20 cellular contexts compared by ENCODE assay signal in the genomic region with DNA sequence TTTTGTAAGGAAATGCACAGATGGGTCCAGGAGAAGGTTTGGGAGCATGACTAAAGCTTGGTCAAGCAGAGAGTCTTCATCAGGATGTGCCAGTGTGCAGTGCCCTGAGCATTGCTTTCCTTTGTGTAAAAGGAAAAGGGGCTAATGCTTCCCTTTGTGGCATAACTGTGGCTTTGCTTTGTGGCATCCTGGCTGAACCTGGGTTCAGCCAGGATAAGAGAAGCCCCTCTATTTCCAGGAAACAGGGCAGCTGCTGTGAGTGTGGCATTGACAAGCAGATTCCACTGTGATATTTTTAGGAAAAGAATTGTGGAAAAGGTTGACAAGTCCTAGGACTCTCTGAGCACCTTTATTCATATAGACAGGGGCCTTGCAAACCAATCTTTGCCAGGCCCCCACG.
A peak's percentile ranks its signal among the peaks of the same experiment; 100 is the strongest.
DNase-seq lines count a peak whose midpoint lies in the region; TF ChIP-seq lines count a peak whose summit lies in the region.
"Had no signal": no experiment of that assay in that cellular context is flagged by ENCODE, and none has a peak within 500 bp of the region (broad histone marks: within the 10 kb centered on the region; RNA-seq: fewer than 3 reads in every experiment).

No MANE protein-coding gene starts in this region.

- H3K9me3 ChIP-seq in Karpas-422 (ENCODE audit: low read length) (no peaks in the 10 kb centered on the region), adipocyte (ENCODE audit: control insufficient read depth, low read length) (no peaks in the 10 kb centered on the region), vagina (no peaks in the 10 kb centered on the region)
- H3K9me3 ChIP-seq: BE2C had no signal

- no peak overlapping the region for H2AFZ ChIP-seq in Karpas-422 (ENCODE audit: low read length)
- H2AFZ ChIP-seq: GM23248 had no signal

- DNase-seq in Karpas-422 = peak; percentile 6
- no peak for DNase-seq in adipocyte (ENCODE audit: low read depth)
- DNase-seq in posterior vena cava (ENCODE audit: low spot score) = peak; percentile 52
- DNase-seq in vagina (ENCODE audit: extremely low spot score in 2 of 2) = peak in 1 of 2 donors; percentile 22
- no peak for DNase-seq in NCI-H2029 treated with DMSO at 0.1 percent for 48 hours (lab: John Stamatoyannopoulos, UW)
- no peak for DNase-seq in caudate nucleus (lab: John Stamatoyannopoulos, UW)
- DNase-seq in central memory CD4-positive, alpha-beta T cell = no peak
- DNase-seq: ACHN; BE2C; C1 segment of cervical spinal cord; CD4-positive, CD25-positive, alpha-beta regulatory T cell; CD8-positive, alpha-beta memory T cell; COR-L47; DMS 273 treated with DMSO at 0.1 percent for 48 hours; DMS53; DND-41; EL; GM23248; HCEC 1CT had no signal

- no peak for TF ChIP-seq CTCF in vagina (IDR thresholded peaks at IDR 0.05)

- no peaks in the 10 kb centered on the region for H3K79me2 ChIP-seq in Karpas-422 (ENCODE audit: low read length)

- no peak overlapping the region for H3K4me2 ChIP-seq in Karpas-422 (ENCODE audit: low read depth, low read length, poor library complexity, severe bottlenecking)

- H3K27me3 ChIP-seq in Karpas-422 (ENCODE audit: low read length) (no peaks in the 10 kb centered on the region), adipocyte (replicated peaks; ENCODE audit: control insufficient read depth, insufficient read depth, low read length) (no peaks in the 10 kb centered on the region), vagina (no peaks in the 10 kb centered on the region)
- H3K27me3 ChIP-seq: BE2C had no signal

- intact Hi-C loops in posterior vena cava (cut with DNase I) = loop anchor here in 1 of 2 donors (10.0 kb wide), 1 partner anchor 277 kb away; no protein-coding TSS in a partner anchor
- intact Hi-C loops in vagina (cut with DNase I) = no loop called here

- H3K9ac ChIP-seq in Karpas-422 (ENCODE audit: low read length) = no peak overlapping the region
- peak overlapping the region; percentile 77 for H3K9ac ChIP-seq in adipocyte (ENCODE audit: low read length)
- H3K9ac ChIP-seq: GM23248 had no signal

- no peaks in the 10 kb centered on the region for H3K9me2 ChIP-seq in Karpas-422 (replicated peaks; ENCODE audit: insufficient read depth, low read length)

- H3K27ac ChIP-seq in Karpas-422 (ENCODE audit: low read length) (no peak overlapping the region), vagina (peak overlapping the region; percentile 75), caudate nucleus (ENCODE audit: low read depth, low read length) (no peak overlapping the region)
- H3K27ac ChIP-seq: GM23248 had no signal

- H4K20me1 ChIP-seq in Karpas-422 (ENCODE audit: insufficient read depth, low read depth, low read length) = no peaks in the 10 kb centered on the region

- no peak overlapping the region for H3K4me3 ChIP-seq in Karpas-422 (ENCODE audit: low read length)
- no peak overlapping the region for H3K4me3 ChIP-seq in adipocyte (ENCODE audit: low read length)
- H3K4me3 ChIP-seq in vagina = no peak overlapping the region
- H3K4me3 ChIP-seq: GM12878, GM23248 had no signal

- TF ChIP-seq POLR2A in vagina (IDR thresholded peaks at IDR 0.05) = no peak

- H3K36me3 ChIP-seq in Karpas-422 (ENCODE audit: insufficient read depth, low read length) = no peaks in the 10 kb centered on the region
- H3K36me3 ChIP-seq in adipocyte (ENCODE audit: control insufficient read depth, insufficient read depth, low read length, severe bottlenecking) = no peaks in the 10 kb centered on the region
- no peaks in the 10 kb centered on the region for H3K36me3 ChIP-seq in vagina
- H3K36me3 ChIP-seq: BE2C had no signal

- H3K4me1 ChIP-seq in Karpas-422 (ENCODE audit: low read length) = no peaks in the 10 kb centered on the region
- H3K4me1 ChIP-seq in adipocyte (ENCODE audit: control insufficient read depth, insufficient read depth, low read length) = peaks cover 24% of the 10 kb centered on the region
- peaks cover 7% of the 10 kb centered on the region for H3K4me1 ChIP-seq in vagina
- H3K4me1 ChIP-seq: BE2C had no signal

Comparison
In these comparisons a context has a peak if more than half of its experiments do, and no peak if none do; other contexts are left out.
1. DNase-seq: peak in Karpas-422 (single experiment) and posterior vena cava (single experiment); none in adipocyte (single experiment), NCI-H2029 treated with DMSO at 0.1 percent for 48 hours (single experiment), caudate nucleus (0 of 61) and central memory CD4-positive, alpha-beta T cell (single experiment).